ENCODE assay signal across 8 cellular contexts in genomic region chr1:118093017-118093416, GRCh38.
"Had no signal": no experiment of that assay in that cellular context is flagged by ENCODE, and none has a peak within 500 bp of the region (broad histone marks: within the 10 kb centered on the region; RNA-seq: fewer than 3 reads in every experiment).

No MANE protein-coding gene starts in this region.

- H3K4me1 ChIP-seq: HAP-1 had no signal

- H3K36me3 ChIP-seq: HAP-1 had no signal

- H3K9ac ChIP-seq: GM23248 had no signal

- H3K9me3 ChIP-seq: HAP-1 had no signal

- H3K27ac ChIP-seq: GM23248 had no signal

- H3K4me3 ChIP-seq: GM23248, HAP-1 had no signal

- ATAC-seq: HCT116 had no signal

- DNase-seq: GM23248, GOT3, H7, HFFc6, KBM-7 had no signal

- FAIRE-seq: HTR-8/SVneo had no signal
